In genomic region chr12:53499261-53500118, GRCh38 we compare ENCODE assay signal across 8 cellular contexts. TPM values are rescaled to one million over a fixed set of nuclear protein-coding genes. Genes with fewer than 3 reads are reported as not detected.
DNase-seq lines count a peak whose midpoint lies in the region; ATAC-seq and TF ChIP-seq lines count a peak whose summit lies in the region.

TSS of gene MAP3K12 (minus strand) at chr12:53499458. CDS start at chr12:53487391, 12,067 bp downstream.

- WGBS in smooth muscle cell (ENCODE audit: low lambda C conversion rate) = 0% methylated on average over 15 of the region's 52 CpGs

- peak; percentile 32 for DNase-seq in Calu3
- DNase-seq in LNCaP clone FGC (ENCODE audit: low read depth) = no peak
- peak; percentile 63 for DNase-seq in central memory CD4-positive, alpha-beta T cell
- peak; percentile 67 for DNase-seq in iris pigment epithelial cell (ENCODE audit: low read depth)
- DNase-seq in smooth muscle cell (lab: John Stamatoyannopoulos, UW; ENCODE audit: unreplicated experiment) = peak; percentile 36
- no peak for DNase-seq in middle frontal gyrus (ENCODE audit: extremely low spot score, low spot score)

- H4K20me1 ChIP-seq in smooth muscle cell (ENCODE audit: low read depth) = no peaks in the 10 kb centered on the region

- peak within 1 kb of the TSS; percentile 93 for H3K4me2 ChIP-seq in smooth muscle cell

- H3K36me3 Mint-ChIP-seq in Calu3 (ENCODE audit: insufficient read depth, unreplicated experiment) = peaks cover 43% of the 10 kb centered on the region

- peaks cover 33% of the 10 kb centered on the region for H3K4me1 ChIP-seq in smooth muscle cell (ENCODE audit: low read depth)

- H3K27ac ChIP-seq in smooth muscle cell (ENCODE audit: low read depth) = peak within 1 kb of the TSS; percentile 98

- H3F3A ChIP-seq in smooth muscle cell (ENCODE audit: low read depth) = peaks cover 7% of the 10 kb centered on the region

- peak within 1 kb of the TSS; percentile 76 for H3K4me3 Mint-ChIP-seq in Calu3 (ENCODE audit: low read depth, unreplicated experiment)

- H3K27ac Mint-ChIP-seq in Calu3 (ENCODE audit: unreplicated experiment) = peak within 1 kb of the TSS; percentile 62

- peak within 1 kb of the TSS; percentile 89 for H3K9ac ChIP-seq in smooth muscle cell (ENCODE audit: low read depth)

- H3K4me3 ChIP-seq in LNCaP clone FGC (ENCODE audit: low read depth, low read length) (peak within 1 kb of the TSS; percentile 81), WI38 (ENCODE audit: low read depth, low read length) (peak within 1 kb of the TSS; percentile 63), smooth muscle cell (peak within 1 kb of the TSS; percentile 57)

- no peaks in the 10 kb centered on the region for H3K27me3 ChIP-seq in smooth muscle cell (ENCODE audit: low read depth)

- ATAC-seq in GM21360 (IDR thresholded peaks at IDR 0.05; ENCODE audit: unreplicated experiment) = no peak

- H3K36me3 ChIP-seq in smooth muscle cell (ENCODE audit: low read depth) = no peaks in the 10 kb centered on the region

- no peaks in the 10 kb centered on the region for H3K9me3 Mint-ChIP-seq in Calu3 (ENCODE audit: low read depth, unreplicated experiment)

- CTCF ChIA-PET in Calu3 (lab: Charles Lee) = interaction anchor here (0.6 kb wide), 1 partner anchor 15 kb away, joined by 4 read pairs; no protein-coding TSS in a partner anchor

- H3K79me2 ChIP-seq in smooth muscle cell (ENCODE audit: low read depth) = peaks cover 25% of the 10 kb centered on the region

- TF ChIP-seq CTCF in Calu3 (IDR thresholded peaks at IDR 0.05; ENCODE audit: unreplicated experiment) = no peak
- TF ChIP-seq CTCF in LNCaP clone FGC (IDR thresholded peaks at IDR 0.05; ENCODE audit: control insufficient read depth, extremely low read depth, insufficient read depth) = 0 out of 2 replicates have a peak, but pooled peaks have one; percentile 21
- TF ChIP-seq CTCF in WI38 (IDR thresholded peaks at IDR 0.05; ENCODE audit: low read depth, low read length) = no peak
- no peak for TF ChIP-seq CTCF in smooth muscle cell (IDR thresholded peaks at IDR 0.05; ENCODE audit: borderline replicate concordance, insufficient read depth, poor library complexity, severe bottlenecking)

- H2AFZ ChIP-seq in smooth muscle cell (ENCODE audit: low read depth) = peak within 1 kb of the TSS; percentile 53

- no peaks in the 10 kb centered on the region for H3K9me3 ChIP-seq in smooth muscle cell (replicated peaks; ENCODE audit: low read depth)

- H3K4me1 Mint-ChIP-seq in Calu3 (ENCODE audit: low read depth, unreplicated experiment) = peaks cover 29% of the 10 kb centered on the region

- BruUV-seq in Calu3 (replicated peaks; lab: Mats Ljungman, UMichigan) = no TSS peak

- peaks cover 10% of the 10 kb centered on the region for H3K27me3 Mint-ChIP-seq in Calu3 (ENCODE audit: unreplicated experiment)

- intact Hi-C loops in Calu3 (cut with micrococcal nuclease; ENCODE audit: unreplicated experiment) = no loop called here

RNA-seq across cellular contexts. Expression of gene MAP3K12, which starts in this region (rescaled TPM):
- 4.6 and 5.8 TPM in 2 replicates for total RNA-seq in Calu3 (2022)
- 11.9 and 34.6 TPM in 2 replicates for total RNA-seq in smooth muscle cell
- polyA plus RNA-seq in smooth muscle cell = 15.1 and 25.3 TPM in 2 replicates

Comparison
In these comparisons a context has a peak if more than half of its experiments do, and no peak if none do; other contexts are left out.
1. DNase-seq: peak in Calu3 (single experiment), central memory CD4-positive, alpha-beta T cell (single experiment), iris pigment epithelial cell (single experiment) and smooth muscle cell (single experiment); none in LNCaP clone FGC (single experiment) and middle frontal gyrus (single experiment).
2. Peak in every context shown above with its lines, with median percentiles within 50 percentile points of each other: H3K4me3 ChIP-seq.